Comparison of ENCODE assay signal across 8 cellular contexts in genomic region chr2:132038179-132038882, GRCh38.
A peak's percentile ranks its signal among the peaks of the same experiment; 100 is the strongest.
DNase-seq lines count a peak whose midpoint lies in the region; ATAC-seq and TF ChIP-seq lines count a peak whose summit lies in the region.

No MANE protein-coding gene starts in this region.

- ATAC-seq in GM18907 (IDR thresholded peaks at IDR 0.05; ENCODE audit: unreplicated experiment) (no peak), GM18873 (IDR thresholded peaks at IDR 0.05; ENCODE audit: low FRiP score, unreplicated experiment) (no peak), HG03469 (IDR thresholded peaks at IDR 0.05; ENCODE audit: unreplicated experiment) (no peak)

- H4K20me1 ChIP-seq in neural progenitor cell (ENCODE audit: low read depth): no peaks in the 10 kb centered on the region

- H3K27me3 ChIP-seq in dorsolateral prefrontal cortex (peaks cover 0 to 38% (median 11%) of the 10 kb centered on the region in 45 donors), neural progenitor cell (peaks cover 39% of the 10 kb centered on the region)

- no peaks in the 10 kb centered on the region for H3F3A ChIP-seq in neural progenitor cell (ENCODE audit: low read depth)

- no peak for DNase-seq in CD14-positive monocyte (ENCODE audit: low spot score)
- DNase-seq in HFF-Myc (ENCODE audit: extremely low read depth, low read depth): no peak
- DNase-seq in dorsolateral prefrontal cortex: no peak
- peak; percentile 72 for DNase-seq in neural progenitor cell (ENCODE audit: low spot score)
- no peak for DNase-seq in NCI-H446 treated with DMSO at 0.1 percent for 48 hours (lab: John Stamatoyannopoulos, UW)

- H3K9ac ChIP-seq in neural progenitor cell: peak overlapping the region; percentile 13

- peak overlapping the region; percentile 99 for H2AFZ ChIP-seq in neural progenitor cell (replicated peaks)

- TF ChIP-seq CTCF in CD14-positive monocyte (IDR thresholded peaks at IDR 0.05): no peak
- TF ChIP-seq CTCF in HFF-Myc (IDR thresholded peaks at IDR 0.05; ENCODE audit: low read depth, low read length, missing control alignments): no peak
- no peak for TF ChIP-seq CTCF in dorsolateral prefrontal cortex (IDR thresholded peaks at IDR 0.05 in 54 of 56, conservative IDR thresholded peaks at IDR 0.05 in 2 of 56; ENCODE audit: low read depth in 1 of 56, partially characterized antibody in 56 of 56)
- TF ChIP-seq CTCF in neural progenitor cell (IDR thresholded peaks at IDR 0.05): no peak

- H3K79me2 ChIP-seq in neural progenitor cell (ENCODE audit: low read depth): no peaks in the 10 kb centered on the region

- peaks cover 3% of the 10 kb centered on the region for H3K4me1 ChIP-seq in neural progenitor cell

- no peaks in the 10 kb centered on the region for H3K9me3 ChIP-seq in neural progenitor cell (ENCODE audit: low read depth)

- H3K36me3 Mint-ChIP-seq in CD14-positive monocyte (no peaks in the 10 kb centered on the region), neural progenitor cell (no peaks in the 10 kb centered on the region)

- peak overlapping the region; percentile 95 for H3K4me2 ChIP-seq in neural progenitor cell

- H3K9me3 Mint-ChIP-seq in CD14-positive monocyte: peaks cover 0 to 13% (median 3%) of the 10 kb centered on the region in 7 donors
- H3K9me3 Mint-ChIP-seq in neural progenitor cell: peaks cover 2% of the 10 kb centered on the region

- peaks cover 6 to 26% (median 14%) of the 10 kb centered on the region in 3 donors for H3K27me3 Mint-ChIP-seq in CD14-positive monocyte (ENCODE audit: low read depth in 3 of 3)
- H3K27me3 Mint-ChIP-seq in neural progenitor cell (ENCODE audit: insufficient read depth, low read depth): peaks cover 2% of the 10 kb centered on the region

- H3K27ac ChIP-seq in dorsolateral prefrontal cortex (peak overlapping the region in 3 of 59 donors; percentile 10 to 27 (median 21)), neural progenitor cell (no peak overlapping the region)

- H3K4me3 Mint-ChIP-seq in CD14-positive monocyte (peak overlapping the region; percentile 25 to 62), neural progenitor cell (peak overlapping the region; percentile 93)

- H3K27ac Mint-ChIP-seq in CD14-positive monocyte (no peak overlapping the region), neural progenitor cell (peak overlapping the region; percentile 62)

- H3K4me3 ChIP-seq in HFF-Myc (replicated peaks; ENCODE audit: low read depth, low read length) (peak overlapping the region; percentile 32), dorsolateral prefrontal cortex (peak overlapping the region; percentile 19 to 72 (median 55)), neural progenitor cell (peak overlapping the region; percentile 96)

- H3K36me3 ChIP-seq in neural progenitor cell: no peaks in the 10 kb centered on the region

- intact Hi-C loops in CD14-positive monocyte (cut with micrococcal nuclease): no loop called here
- intact Hi-C loops in dorsolateral prefrontal cortex (cut with DNase I): no loop called here

- H3K4me1 Mint-ChIP-seq in CD14-positive monocyte (no peaks in the 10 kb centered on the region), neural progenitor cell (peaks cover 12% of the 10 kb centered on the region)

Comparison
In these comparisons a context has a peak if more than half of its experiments do, and no peak if none do; other contexts are left out.
1. H3K4me3 ChIP-seq: peak in every context shown above with its lines; median percentile 96 in neural progenitor cell; 55 in dorsolateral prefrontal cortex; 32 in HFF-Myc.